Comparison of ENCODE assay signal across 17 cellular contexts in the genomic region with DNA sequence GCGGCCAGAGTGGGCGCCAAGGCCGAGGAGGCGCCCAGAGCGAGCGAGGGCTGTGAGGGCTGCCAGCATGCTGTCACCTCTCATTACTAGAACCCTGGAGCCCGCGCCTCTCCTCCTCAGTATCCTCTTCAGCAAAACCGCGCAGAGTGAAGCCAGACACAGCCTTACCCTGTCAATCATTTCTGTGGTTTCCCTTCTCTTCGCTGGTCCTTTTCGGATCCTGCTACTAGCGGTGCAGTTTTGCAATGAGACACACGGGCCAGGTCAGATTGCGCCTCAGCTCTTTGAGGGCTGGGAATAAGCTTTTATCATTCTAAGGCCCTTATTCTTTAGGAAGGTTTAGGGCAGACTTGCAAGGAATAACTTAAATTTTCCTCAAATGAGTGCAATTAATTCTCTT.
"Had no signal": no experiment of that assay in that cellular context is flagged by ENCODE, and none has a peak within 500 bp of the region (broad histone marks: within the 10 kb centered on the region; RNA-seq: fewer than 3 reads in every experiment).

No MANE protein-coding gene starts in this region.

- H3K4me1 Mint-ChIP-seq: activated naive CD8-positive, alpha-beta T cell treated with anti-CD3 and anti-CD28 coated beads, Interleukin-2, amount 50 U/mL, for 24 hours; memory B cell; naive thymus-derived CD8-positive, alpha-beta T cell; stimulated activated memory B cell treated with anti-CD40 and anti-IgM and Interleukin-4, amounts not matched to agents 10 μg/mL and 1 μg/mL and 100 μg/mL, for 72 hours had no signal

- H3K36me3 Mint-ChIP-seq: naive thymus-derived CD8-positive, alpha-beta T cell; stimulated activated memory B cell treated with anti-CD40 and anti-IgM and Interleukin-4, amounts not matched to agents 10 μg/mL and 1 μg/mL and 100 μg/mL, for 72 hours had no signal

- DNase-seq: activated CD4-positive, alpha-beta T cell treated with anti-CD3 and anti-CD28 coated beads, Interleukin-2, amount 50 U/mL, for 1 hour; activated CD8-positive, alpha-beta memory T cell treated with anti-CD3 and anti-CD28 coated beads for 24 hours; activated naive CD4-positive, alpha-beta T cell; activated naive CD8-positive, alpha-beta T cell treated with anti-CD3 and anti-CD28 coated beads, Interleukin-2, amount 50 U/mL, for 24 hours; effector memory CD4-positive, alpha-beta T cell; foreskin keratinocyte; head of caudate nucleus; kidney glomerular epithelial cell; left ventricle myocardium superior; naive thymus-derived CD8-positive, alpha-beta T cell; stimulated activated CD4-positive, alpha-beta T cell treated with anti-CD3 and anti-CD28 coated beads, Interleukin-12 subunit alpha, Interleukin-12 subunit beta, amount 100 ng/mL, for 4 hours; thyroid gland had no signal

- H3K4me3 Mint-ChIP-seq: activated naive CD8-positive, alpha-beta T cell treated with anti-CD3 and anti-CD28 coated beads, Interleukin-2, amount 50 U/mL, for 24 hours; dendritic cell treated with granulocyte-macrophage colony-stimulating factor and Interleukin-4, amounts not matched to agents 40 ng/mL and 50 ng/mL, for 4 days; memory B cell; naive thymus-derived CD8-positive, alpha-beta T cell; stimulated activated memory B cell treated with anti-CD40 and anti-IgM and Interleukin-4, amounts not matched to agents 10 μg/mL and 1 μg/mL and 100 μg/mL, for 72 hours had no signal

- H3K27me3 Mint-ChIP-seq: dendritic cell treated with granulocyte-macrophage colony-stimulating factor and Interleukin-4, amounts not matched to agents 40 ng/mL and 50 ng/mL, for 4 days had no signal

- H3K4me3 ChIP-seq: thyroid gland had no signal

- H3K27ac ChIP-seq: foreskin keratinocyte, neutrophil, thyroid gland had no signal

- H3K27me3 ChIP-seq: foreskin keratinocyte, thyroid gland had no signal

- H3K27ac Mint-ChIP-seq: activated naive CD8-positive, alpha-beta T cell treated with anti-CD3 and anti-CD28 coated beads, Interleukin-2, amount 50 U/mL, for 24 hours; dendritic cell treated with granulocyte-macrophage colony-stimulating factor and Interleukin-4, amounts not matched to agents 40 ng/mL and 50 ng/mL, for 4 days; memory B cell; naive thymus-derived CD8-positive, alpha-beta T cell; stimulated activated memory B cell treated with anti-CD40 and anti-IgM and Interleukin-4, amounts not matched to agents 10 μg/mL and 1 μg/mL and 100 μg/mL, for 72 hours had no signal

- H3K36me3 ChIP-seq: neutrophil, thyroid gland had no signal

- H3K9me3 ChIP-seq: neutrophil, thyroid gland had no signal

- ATAC-seq: activated CD4-positive, CD25-positive, alpha-beta regulatory T cell treated with anti-CD3 and anti-CD28 coated beads, Interleukin-2, amount 50 U/mL, for 24 hours; activated naive CD8-positive, alpha-beta T cell treated with anti-CD3 and anti-CD28 coated beads, Interleukin-2, amount 50 U/mL, for 24 hours; foreskin keratinocyte; left ventricle myocardium superior; naive thymus-derived CD8-positive, alpha-beta T cell; stimulated activated memory B cell treated with anti-CD40 and anti-IgM and Interleukin-4, amounts not matched to agents 10 μg/mL and 1 μg/mL and 100 μg/mL, for 72 hours had no signal

- H3K9me3 Mint-ChIP-seq: activated naive CD8-positive, alpha-beta T cell treated with anti-CD3 and anti-CD28 coated beads, Interleukin-2, amount 50 U/mL, for 24 hours; dendritic cell treated with granulocyte-macrophage colony-stimulating factor and Interleukin-4, amounts not matched to agents 40 ng/mL and 50 ng/mL, for 4 days; memory B cell; stimulated activated memory B cell treated with anti-CD40 and anti-IgM and Interleukin-4, amounts not matched to agents 10 μg/mL and 1 μg/mL and 100 μg/mL, for 72 hours had no signal

- H3K4me1 ChIP-seq: foreskin keratinocyte, thyroid gland had no signal
